10 cellular contexts compared by ENCODE assay signal in genomic region chr15:40454904-40455391, GRCh38. TPM values are rescaled to one million over a fixed set of nuclear protein-coding genes. Genes with fewer than 3 reads are reported as not detected.
DNase-seq lines count a peak whose midpoint lies in the region; ATAC-seq and TF ChIP-seq lines count a peak whose summit lies in the region.
"Had no signal": no experiment of that assay in that cellular context is flagged by ENCODE, and none has a peak within 500 bp of the region (broad histone marks: within the 10 kb centered on the region; RNA-seq: fewer than 3 reads in every experiment).

No MANE protein-coding gene starts in this region.

- H3K4me3 Mint-ChIP-seq in MCF 10A (ENCODE audit: unreplicated experiment) = peak overlapping the region; percentile 55
- no peak overlapping the region for H3K4me3 Mint-ChIP-seq in activated CD4-positive, alpha-beta memory T cell treated with anti-CD3 and anti-CD28 coated beads, Interleukin-2, amount 10 ng/mL, durations not matched to agents 7 days and 5 days

- ATAC-seq in foreskin keratinocyte (peak; percentile 63), GM18505 (IDR thresholded peaks at IDR 0.05; ENCODE audit: unreplicated experiment) (no peak)

- H3K36me3 Mint-ChIP-seq in MCF 10A (ENCODE audit: insufficient read depth, unreplicated experiment) = no peaks in the 10 kb centered on the region
- peaks cover 3% of the 10 kb centered on the region for H3K36me3 Mint-ChIP-seq in activated CD4-positive, alpha-beta memory T cell treated with anti-CD3 and anti-CD28 coated beads, Interleukin-2, amount 10 ng/mL, durations not matched to agents 7 days and 5 days (ENCODE audit: low read depth)

- H3K27ac ChIP-seq in breast epithelium (no peak overlapping the region), foreskin keratinocyte (no peak overlapping the region)

- H3K9me3 Mint-ChIP-seq in MCF 10A (ENCODE audit: unreplicated experiment) = no peaks in the 10 kb centered on the region
- H3K9me3 Mint-ChIP-seq in activated CD4-positive, alpha-beta memory T cell treated with anti-CD3 and anti-CD28 coated beads, Interleukin-2, amount 10 ng/mL, durations not matched to agents 7 days and 5 days = no peaks in the 10 kb centered on the region

- H3K4me1 ChIP-seq in breast epithelium (peaks cover 0 to 5% of the 10 kb centered on the region in 2 donors), foreskin keratinocyte (peaks cover 22% of the 10 kb centered on the region)

- peaks cover 33% of the 10 kb centered on the region for H3K4me1 Mint-ChIP-seq in MCF 10A (ENCODE audit: insufficient read depth, unreplicated experiment)
- H3K4me1 Mint-ChIP-seq in activated CD4-positive, alpha-beta memory T cell treated with anti-CD3 and anti-CD28 coated beads, Interleukin-2, amount 10 ng/mL, durations not matched to agents 7 days and 5 days = peaks cover 56% of the 10 kb centered on the region

- no peaks in the 10 kb centered on the region for H3K27me3 ChIP-seq in breast epithelium
- no peaks in the 10 kb centered on the region for H3K27me3 ChIP-seq in foreskin keratinocyte

- intact Hi-C loops in MCF 10A (cut with micrococcal nuclease) (loop anchor here (5.0 kb wide), 1 partner anchor 52 kb away; no protein-coding TSS in a partner anchor), breast epithelium (cut with DNase I; ENCODE audit: low total_unique reads) (no loop called here)

- POLR2A ChIA-PET in MCF 10A (lab: Yijun Ruan, JAX) = interaction anchor here (0.6 to 3.7 kb wide), 6 partner anchors 9 to 141 kb away, joined by 3 to 25 read pairs (median 6); partner anchors contain the start of genes BAHD1 and CHST14
- POLR2A ChIA-PET in activated CD4-positive, alpha-beta memory T cell treated with anti-CD3 and anti-CD28 coated beads, Interleukin-2, amount 10 ng/mL, durations not matched to agents 7 days and 5 days (lab: Charles Lee) = interaction anchor here (1.0 to 7.0 kb wide), 6 partner anchors 8 to 114 kb away, joined by 3 to 68 read pairs (median 8); partner anchors contain the start of genes BAHD1, CHST14 and RPUSD2

- H3K9me3 ChIP-seq in breast epithelium = no peaks in the 10 kb centered on the region

- H3K4me3 ChIP-seq in breast epithelium = no peak overlapping the region

- BruUV-seq in MCF 10A (replicated peaks; lab: Mats Ljungman, UMichigan) = no TSS peak

- TF ChIP-seq CTCF in MCF 10A (IDR thresholded peaks at IDR 0.05; ENCODE audit: unreplicated experiment) = no peak
- TF ChIP-seq CTCF in breast epithelium (IDR thresholded peaks at IDR 0.05) = no peak
- no peak for TF ChIP-seq CTCF in foreskin keratinocyte (conservative IDR thresholded peaks at IDR 0.05)
- TF ChIP-seq CTCF in GM10266 (IDR thresholded peaks at IDR 0.05; ENCODE audit: control insufficient read depth, insufficient read depth, low read depth, missing control alignments) = no peak

- H3K36me3 ChIP-seq in breast epithelium = no peaks in the 10 kb centered on the region

- TF ChIP-seq POLR2A in breast epithelium (IDR thresholded peaks at IDR 0.05) (no peak), GM18505 (IDR thresholded peaks at IDR 0.05; ENCODE audit: borderline replicate concordance, extremely low read depth, insufficient read depth, insufficient read length) (no peak)

- no peaks in the 10 kb centered on the region for H3K27me3 Mint-ChIP-seq in MCF 10A (ENCODE audit: insufficient read depth, unreplicated experiment)
- no peaks in the 10 kb centered on the region for H3K27me3 Mint-ChIP-seq in activated CD4-positive, alpha-beta memory T cell treated with anti-CD3 and anti-CD28 coated beads, Interleukin-2, amount 10 ng/mL, durations not matched to agents 7 days and 5 days

- peak; percentile 78 for DNase-seq in MCF 10A (ENCODE audit: unreplicated experiment)
- no peak for DNase-seq in breast epithelium (ENCODE audit: low spot score in 2 of 2)
- DNase-seq in activated CD4-positive, alpha-beta memory T cell treated with anti-CD3 and anti-CD28 coated beads, Interleukin-2, amount 10 ng/mL, durations not matched to agents 7 days and 5 days = no peak
- peak in 1 of 2 donors; percentile 62 for DNase-seq in foreskin keratinocyte
- DNase-seq in NCI-H1105 (lab: John Stamatoyannopoulos, UW) = no peak
- DNase-seq in NCI-H345 treated with DMSO at 0.1 percent for 48 hours (lab: John Stamatoyannopoulos, UW; ENCODE audit: unreplicated experiment) = no peak
- DNase-seq in GM10266 (ENCODE audit: extremely low spot score) = no peak
- DNase-seq: amniotic stem cell, NCI-H1436 had no signal

- CTCF ChIA-PET in MCF 10A (lab: Yijun Ruan, JAX) = interaction anchor here (0.6 to 1.6 kb wide), 7 partner anchors 38 to 180 kb away, joined by 3 to 4 read pairs (median 4); no protein-coding TSS in a partner anchor
- CTCF ChIA-PET in activated CD4-positive, alpha-beta memory T cell treated with anti-CD3 and anti-CD28 coated beads, Interleukin-2, amount 10 ng/mL, durations not matched to agents 7 days and 5 days (lab: Charles Lee) = interaction anchor here (1.0 to 1.3 kb wide), 3 partner anchors 14 to 135 kb away, joined by 3 to 6 read pairs (median 3); partner anchors contain the start of genes BAHD1 and IVD

- peak overlapping the region; percentile 86 for H3K27ac Mint-ChIP-seq in MCF 10A (ENCODE audit: low read depth, unreplicated experiment)
- peak overlapping the region; percentile 85 for H3K27ac Mint-ChIP-seq in activated CD4-positive, alpha-beta memory T cell treated with anti-CD3 and anti-CD28 coated beads, Interleukin-2, amount 10 ng/mL, durations not matched to agents 7 days and 5 days

RNA-seq across cellular contexts. Expression of gene BAHD1, which starts 14.2 kb away (rescaled TPM):
- total RNA-seq in MCF 10A (2022) = 14.9 and 15.1 TPM in 2 replicates
- 10 to 100 TPM in 2 of 3 donors, 1 to 10 TPM in 1; 9.9 to 14.6 (median 11.8) TPM for total RNA-seq in breast epithelium
- 10 to 100 TPM; 26.0 to 27.0 TPM for total RNA-seq in activated CD4-positive, alpha-beta memory T cell treated with anti-CD3 and anti-CD28 coated beads, Interleukin-2, amount 10 ng/mL, durations not matched to agents 7 days and 5 days
- total RNA-seq in foreskin keratinocyte = 12.4 and 13.2 TPM in 2 replicates
- polyA plus RNA-seq in foreskin keratinocyte = 7.4 and 7.8 TPM in 2 replicates

RNA-seq across cellular contexts. Expression of gene CHST14, which starts 15.8 kb away (rescaled TPM):
- total RNA-seq in MCF 10A (2022) (5.8 and 7.3 TPM in 2 replicates), breast epithelium (10 to 100 TPM in 1 of 3 donors, 1 to 10 TPM in 2; 8.8 to 10.8 (median 9.3) TPM), foreskin keratinocyte (5.5 and 6.2 TPM in 2 replicates)
- total RNA-seq in activated CD4-positive, alpha-beta memory T cell treated with anti-CD3 and anti-CD28 coated beads, Interleukin-2, amount 10 ng/mL, durations not matched to agents 7 days and 5 days = 10 to 100 TPM; 13.9 to 15.9 TPM
- polyA plus RNA-seq in foreskin keratinocyte = 9.0 and 10.5 TPM in 2 replicates

RNA-seq across cellular contexts. Expression of gene IVD, which starts 49.4 kb away (rescaled TPM):
- 53.8 and 61.6 TPM in 2 replicates for total RNA-seq in MCF 10A (2022)
- 10 to 100 TPM; 43.8 to 72.7 (median 62.6) TPM for total RNA-seq in breast epithelium
- total RNA-seq in activated CD4-positive, alpha-beta memory T cell treated with anti-CD3 and anti-CD28 coated beads, Interleukin-2, amount 10 ng/mL, durations not matched to agents 7 days and 5 days = 10 to 100 TPM; 38.1 to 38.4 TPM
- total RNA-seq in foreskin keratinocyte = 14.3 and 24.5 TPM in 2 replicates
- 9.5 and 16.1 TPM in 2 replicates for polyA plus RNA-seq in foreskin keratinocyte
